In genomic region chr12:15789215-15790171, GRCh38 we compare ENCODE assay signal across 8 cellular contexts. TPM values are rescaled to one million over a fixed set of nuclear protein-coding genes. Genes with fewer than 3 reads are reported as not detected.
A peak's percentile ranks its signal among the peaks of the same experiment; 100 is the strongest.
DNase-seq lines count a peak whose midpoint lies in the region; ATAC-seq lines count a peak whose summit lies in the region.

EPS8 (minus strand) TSS chr12:15789388; CDS start chr12:15682951, 106,437 bp downstream.

- H3K27ac Mint-ChIP-seq in CD4-positive, CD25-positive, alpha-beta regulatory T cell: peak within 1 kb of the TSS; percentile 79 to 92 (median 81)

- peaks cover 0 to 2% (median 0%) of the 10 kb centered on the region in 7 donors for H3K9me3 Mint-ChIP-seq in CD4-positive, CD25-positive, alpha-beta regulatory T cell

- H3K27ac ChIP-seq in CD4-positive, CD25-positive, alpha-beta regulatory T cell (ENCODE audit: insufficient read depth, low read length, poor library complexity, severe bottlenecking): peak within 1 kb of the TSS; percentile 2

- peaks cover 61% of the 10 kb centered on the region for H3K27me3 ChIP-seq in CD4-positive, CD25-positive, alpha-beta regulatory T cell (ENCODE audit: control insufficient read depth, insufficient read depth, low read length)

- peak within 1 kb of the TSS; percentile 66 for H3K4me3 ChIP-seq in CD4-positive, CD25-positive, alpha-beta regulatory T cell (ENCODE audit: low read depth, low read length)

- ATAC-seq in CD4-positive, CD25-positive, alpha-beta regulatory T cell (ENCODE audit: low read depth in 2 of 2): peak; percentile 87 to 91
- peak; percentile 94 for ATAC-seq in GM19452 (IDR thresholded peaks at IDR 0.05; ENCODE audit: unreplicated experiment)
- ATAC-seq in HG03571 (IDR thresholded peaks at IDR 0.05; ENCODE audit: unreplicated experiment): peak; percentile 92

- peaks cover 60% of the 10 kb centered on the region for H3K27me3 Mint-ChIP-seq in CD4-positive, CD25-positive, alpha-beta regulatory T cell

- peaks cover 11 to 22% (median 12%) of the 10 kb centered on the region in 4 donors for H3K4me1 Mint-ChIP-seq in CD4-positive, CD25-positive, alpha-beta regulatory T cell

- no peaks in the 10 kb centered on the region for H3K36me3 ChIP-seq in CD4-positive, CD25-positive, alpha-beta regulatory T cell (ENCODE audit: control insufficient read depth, insufficient read depth, low read length)

- H3K4me1 ChIP-seq in CD4-positive, CD25-positive, alpha-beta regulatory T cell (ENCODE audit: control insufficient read depth, insufficient read depth, low read length, poor library complexity, severe bottlenecking): peaks cover 23% of the 10 kb centered on the region

- DNase-seq in CD4-positive, CD25-positive, alpha-beta regulatory T cell: peak; percentile 73 to 92 (median 85)
- DNase-seq in NCI-H82 (lab: John Stamatoyannopoulos, UW): peak; percentile 94
- peak; percentile 68 to 76 for DNase-seq in activated CD8-positive, alpha-beta memory T cell treated with anti-CD3 and anti-CD28 coated beads for 1 hour (ENCODE audit: extremely low read depth in 1 of 2, low read depth in 1 of 2)
- peak; percentile 80 for DNase-seq in effector CD8-positive, alpha-beta T cell (lab: John Stamatoyannopoulos, UW)
- DNase-seq in lung microvascular endothelial cell (ENCODE audit: low read depth in 2 of 2): peak; percentile 95 to 97
- peak; percentile 77 to 81 (median 79) for DNase-seq in stimulated activated CD4-positive, alpha-beta T cell treated with anti-CD3 and anti-CD28 coated beads, TNF-alpha, amount 100 ng/mL, for 4 hours (ENCODE audit: low read depth in 3 of 3)

- no peaks in the 10 kb centered on the region for H3K9me3 ChIP-seq in CD4-positive, CD25-positive, alpha-beta regulatory T cell (ENCODE audit: control insufficient read depth in 2 of 2, low read length in 2 of 2)

- no peaks in the 10 kb centered on the region for H3K36me3 Mint-ChIP-seq in CD4-positive, CD25-positive, alpha-beta regulatory T cell

- peak within 1 kb of the TSS; percentile 93 to 96 (median 94) for H3K4me3 Mint-ChIP-seq in CD4-positive, CD25-positive, alpha-beta regulatory T cell

RNA-seq across cellular contexts. Expression of gene EPS8, which starts in this region (rescaled TPM):
- 1.4 TPM for total RNA-seq in CD4-positive, CD25-positive, alpha-beta regulatory T cell
- polyA plus RNA-seq in CD4-positive, CD25-positive, alpha-beta regulatory T cell: 1 to 10 TPM; 1.1 to 3.3 (median 1.9) TPM
- total RNA-seq in lung microvascular endothelial cell: 1.6 and 10.9 TPM in 2 replicates

Comparison
In these comparisons a context has a peak if more than half of its experiments do, and no peak if none do; other contexts are left out.
1. Peak in every context shown above with its lines: DNase-seq, ATAC-seq, H3K4me3 ChIP-seq and H3K27ac ChIP-seq.